In the genomic region with DNA sequence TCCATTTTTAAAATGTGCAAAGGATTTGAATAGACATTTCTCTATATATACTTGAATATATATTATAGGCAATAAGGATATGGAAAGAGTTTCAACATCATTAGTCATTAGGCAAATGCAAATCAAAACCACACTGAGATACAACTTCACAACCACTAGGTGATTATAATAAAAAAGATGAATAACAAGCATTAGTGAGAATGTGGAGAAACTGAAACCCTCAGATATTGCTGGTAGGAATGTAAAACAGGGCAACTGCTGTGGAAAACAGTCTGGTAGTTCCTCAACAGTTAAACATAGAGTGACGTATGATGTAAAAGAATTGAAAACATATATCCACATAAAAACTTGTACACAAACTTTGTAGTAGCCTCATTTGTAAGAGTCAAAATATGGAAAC, we compare ENCODE assay signal across 17 cellular contexts. TPM values are rescaled to one million over a fixed set of nuclear protein-coding genes. Genes with fewer than 3 reads are reported as not detected.
"Had no signal": no experiment of that assay in that cellular context is flagged by ENCODE, and none has a peak within 500 bp of the region (broad histone marks: within the 10 kb centered on the region; RNA-seq: fewer than 3 reads in every experiment).

No MANE protein-coding gene starts in this region.

- H3K9me3 ChIP-seq: vagina had no signal

- H3K4me3 ChIP-seq: coronary artery, esophagus muscularis mucosa, left ventricle myocardium inferior, transverse colon, vagina had no signal

- H3K9me2 ChIP-seq: SK-N-SH had no signal

- ATAC-seq: T-cell had no signal

- H3K27me3 Mint-ChIP-seq: central memory CD8-positive, alpha-beta T cell; naive B cell; T-cell had no signal

- H3K27ac Mint-ChIP-seq: brain, naive B cell, T-cell had no signal

- H3K36me3 ChIP-seq: esophagus muscularis mucosa, left ventricle myocardium inferior, transverse colon, vagina had no signal

- H3K4me1 ChIP-seq: left ventricle myocardium inferior had no signal

- H3K36me3 Mint-ChIP-seq: brain had no signal

- H3K4me2 ChIP-seq: SK-N-SH had no signal

- DNase-seq: activated naive CD4-positive, alpha-beta T cell treated with anti-CD3 and anti-CD28 coated beads, Interleukin-2, amount 50 U/mL, for 16 hours; left ventricle myocardium inferior; naive B cell; SK-N-SH; stimulated activated CD4-positive, alpha-beta T cell treated with anti-CD3 and anti-CD28 coated beads, Interleukin-12 subunit alpha, Interleukin-12 subunit beta, amount 100 ng/mL, for 4 hours; stimulated activated CD4-positive, alpha-beta T cell treated with anti-CD3 and anti-CD28 coated beads, Interleukin-2, amount 100 ng/mL, for 24 hours; T-cell; T1000; transverse colon had no signal

- H3K4me3 Mint-ChIP-seq: brain; central memory CD8-positive, alpha-beta T cell; naive B cell; T-cell had no signal

- H3K27ac ChIP-seq: coronary artery, esophagus muscularis mucosa, left ventricle myocardium inferior, transverse colon, vagina had no signal

- H3K27me3 ChIP-seq: esophagus muscularis mucosa, transverse colon, vagina had no signal

- H3K9ac ChIP-seq: SK-N-SH had no signal

RNA-seq across cellular contexts. Expression of a gene that starts 11.7 kb away (rescaled TPM):
- total RNA-seq: glomerular endothelial cell, kidney epithelial cell, renal cortical epithelial cell had no signal
- polyA plus RNA-seq: SK-N-SH had no signal
